ENCODE assay signal across 35 cellular contexts in genomic region chr3:101081446-101081845, GRCh38.
"Had no signal": no experiment of that assay in that cellular context is flagged by ENCODE, and none has a peak within 500 bp of the region (broad histone marks: within the 10 kb centered on the region; RNA-seq: fewer than 3 reads in every experiment).

No MANE protein-coding gene starts in this region.

- H3K27me3 ChIP-seq: adrenal gland, body of pancreas, brain microvascular endothelial cell, breast epithelium had no signal

- H3K4me3 Mint-ChIP-seq: activated B cell treated with CpG ODN at 0.5 μM for 24 hours; activated CD4-positive, alpha-beta memory T cell treated with anti-CD3 and anti-CD28 coated beads for 36 hours; activated CD4-positive, alpha-beta T cell treated with anti-CD3 and anti-CD28 coated beads, Interleukin-2, amount 10 ng/mL, durations not matched to agents 24 days and 14 days; activated CD8-positive, alpha-beta T cell treated with anti-CD3 and anti-CD28 coated beads for 36 hours; activated naive CD4-positive, alpha-beta T cell treated with anti-CD3 and anti-CD28 coated beads for 36 hours; activated naive CD8-positive, alpha-beta T cell treated with anti-CD3 and anti-CD28 coated beads for 36 hours; activated T-cell treated with anti-CD3 and anti-CD28 coated beads, Interleukin-2, amount 50 U/mL, for 4 hours; activated T-cell treated with anti-CD3 and anti-CD28 coated beads, Interleukin-2, amount 50 U/mL, for 72 hours; activated T-helper 1 cell treated with anti-CD3 and anti-CD28 coated beads, Interleukin-12 subunit alpha, Interleukin-12 subunit beta, Interleukin-2, Interleukin-4 antibody, amounts not matched to agents 30 ng/mL and 10 ng/mL and 1 ng/mL, durations not matched to agents 14 hours and 24 hours and 36 hours; activated T-helper 17 cell treated with anti-CD3 and anti-CD28 coated beads, Interleukin-2, amount 50 U/mL, for 72 hours; T-helper 1 cell treated with Interleukin-12 subunit alpha and Interleukin-12 subunit beta and Interleukin-4 antibody, amounts not matched to agents 30 μg/mL and 1 μg/mL, for 36 hours; T-helper 2 cell treated with Interferon-gamma antibody and Interleukin-4, amounts not matched to agents 5 μg/mL and 100 μg/mL, for 36 hours had no signal

- H3K27ac Mint-ChIP-seq: activated B cell treated with CpG ODN at 0.5 μM for 24 hours; activated CD4-positive, alpha-beta memory T cell treated with anti-CD3 and anti-CD28 coated beads for 36 hours; activated CD4-positive, alpha-beta T cell treated with anti-CD3 and anti-CD28 coated beads, Interleukin-2, amount 10 ng/mL, durations not matched to agents 24 days and 14 days; activated CD8-positive, alpha-beta T cell treated with anti-CD3 and anti-CD28 coated beads for 36 hours; activated naive CD4-positive, alpha-beta T cell treated with anti-CD3 and anti-CD28 coated beads for 36 hours; activated naive CD4-positive, alpha-beta T cell treated with anti-CD3 and anti-CD28 coated beads, Interleukin-2, amount 50 U/mL, for 72 hours; activated naive CD8-positive, alpha-beta T cell treated with anti-CD3 and anti-CD28 coated beads for 36 hours; activated T-cell treated with anti-CD3 and anti-CD28 coated beads, Interleukin-2, amount 50 U/mL, for 72 hours; activated T-helper 1 cell treated with anti-CD3 and anti-CD28 coated beads, Interleukin-12 subunit alpha, Interleukin-12 subunit beta, Interleukin-2, Interleukin-4 antibody, amounts not matched to agents 30 ng/mL and 10 ng/mL and 1 ng/mL, durations not matched to agents 14 hours and 24 hours and 36 hours; activated T-helper 17 cell treated with anti-CD3 and anti-CD28 coated beads, Interleukin-2, amount 50 U/mL, for 72 hours; T-helper 1 cell treated with Interleukin-12 subunit alpha and Interleukin-12 subunit beta and Interleukin-4 antibody, amounts not matched to agents 30 μg/mL and 1 μg/mL, for 36 hours; T-helper 2 cell treated with Interferon-gamma antibody and Interleukin-4, amounts not matched to agents 5 μg/mL and 100 μg/mL, for 36 hours had no signal

- ATAC-seq: activated CD8-positive, alpha-beta T cell treated with anti-CD3 and anti-CD28 coated beads for 36 hours; activated naive CD4-positive, alpha-beta T cell treated with anti-CD3 and anti-CD28 coated beads, Interleukin-2, amount 50 U/mL, for 72 hours; activated T-cell treated with anti-CD3 and anti-CD28 coated beads, Interleukin-2, amount 50 U/mL, for 4 hours; activated T-cell treated with anti-CD3 and anti-CD28 coated beads, Interleukin-2, amount 50 U/mL, for 72 hours; activated T-helper 17 cell treated with anti-CD3 and anti-CD28 coated beads, Interleukin-2, amount 50 U/mL, for 72 hours; body of pancreas had no signal

- H3K36me3 Mint-ChIP-seq: activated CD4-positive, alpha-beta memory T cell treated with anti-CD3 and anti-CD28 coated beads for 36 hours; activated naive CD4-positive, alpha-beta T cell treated with anti-CD3 and anti-CD28 coated beads, Interleukin-2, amount 50 U/mL, for 72 hours; activated naive CD8-positive, alpha-beta T cell treated with anti-CD3 and anti-CD28 coated beads for 36 hours had no signal

- DNase-seq: activated B cell treated with CpG ODN at 0.5 μM for 24 hours; activated CD4-positive, alpha-beta memory T cell treated with anti-CD3 and anti-CD28 coated beads for 36 hours; activated CD4-positive, alpha-beta T cell treated with anti-CD3 and anti-CD28 coated beads for 4 hours; activated CD4-positive, alpha-beta T cell treated with anti-CD3 and anti-CD28 coated beads, Interleukin-2, amount 10 ng/mL, durations not matched to agents 24 days and 14 days; activated CD4-positive, alpha-beta T cell treated with anti-CD3 and anti-CD28 coated beads, Interleukin-2, amount 50 U/mL, for 1 hour; activated CD4-positive, alpha-beta T cell treated with anti-CD3 and anti-CD28 coated beads, Interleukin-2, amount 50 U/mL, for 4 hours; activated CD4-positive, CD25-positive, alpha-beta regulatory T cell treated with anti-CD3 and anti-CD28 coated beads, Interleukin-2, amount 50 U/mL, for 72 hours; activated CD8-positive, alpha-beta memory T cell treated with anti-CD3 and anti-CD28 coated beads, Interleukin-2, amount 50 U/mL, for 4 hours; activated CD8-positive, alpha-beta T cell treated with anti-CD3 and anti-CD28 coated beads for 36 hours; activated effector memory CD4-positive, alpha-beta T cell treated with anti-CD3 and anti-CD28 coated beads, Interleukin-2, amount 50 U/mL, for 16 hours; activated gamma-delta T cell treated with Interleukin-2 at 50 U/mL for 16 hours; activated naive CD4-positive, alpha-beta T cell; activated naive CD4-positive, alpha-beta T cell treated with anti-CD3 and anti-CD28 coated beads for 36 hours; activated naive CD4-positive, alpha-beta T cell treated with anti-CD3 and anti-CD28 coated beads, Interleukin-2, amount 50 U/mL, for 16 hours; activated naive CD8-positive, alpha-beta T cell treated with anti-CD3 and anti-CD28 coated beads for 36 hours; activated T-cell treated with anti-CD3 and anti-CD28 coated beads for 4 hours; activated T-cell treated with anti-CD3 and anti-CD28 coated beads, Interleukin-2, amount 50 U/mL, for 1 hour; activated T-cell treated with anti-CD3 and anti-CD28 coated beads, Interleukin-2, amount 50 U/mL, for 4 hours; activated T-cell treated with anti-CD3 and anti-CD28 coated beads, Interleukin-2, amount 50 U/mL, for 72 hours; adrenal gland; amniotic stem cell; aorta; body of pancreas; brain microvascular endothelial cell; central memory CD4-positive, alpha-beta T cell; T-helper 1 cell; T-helper 2 cell; T-helper 9 cell had no signal

- H3K36me3 ChIP-seq: adrenal gland, brain microvascular endothelial cell, breast epithelium had no signal

- H3K4me1 ChIP-seq: body of pancreas, breast epithelium had no signal

- H3K27ac ChIP-seq: adrenal gland, body of pancreas, brain microvascular endothelial cell, breast epithelium, VCaP had no signal

- H3K4me3 ChIP-seq: adrenal gland, body of pancreas, breast epithelium had no signal

- H3K4me1 Mint-ChIP-seq: activated B cell treated with CpG ODN at 0.5 μM for 24 hours; activated CD4-positive, alpha-beta T cell treated with anti-CD3 and anti-CD28 coated beads, Interleukin-2, amount 10 ng/mL, durations not matched to agents 24 days and 14 days; activated naive CD8-positive, alpha-beta T cell treated with anti-CD3 and anti-CD28 coated beads for 36 hours; activated T-helper 17 cell treated with anti-CD3 and anti-CD28 coated beads, Interleukin-2, amount 50 U/mL, for 72 hours had no signal

- H3K9me3 Mint-ChIP-seq: activated B cell treated with CpG ODN at 0.5 μM for 24 hours; activated CD4-positive, alpha-beta memory T cell treated with anti-CD3 and anti-CD28 coated beads for 36 hours; activated CD4-positive, alpha-beta T cell treated with anti-CD3 and anti-CD28 coated beads, Interleukin-2, amount 10 ng/mL, durations not matched to agents 24 days and 14 days; activated naive CD4-positive, alpha-beta T cell treated with anti-CD3 and anti-CD28 coated beads for 36 hours; activated naive CD4-positive, alpha-beta T cell treated with anti-CD3 and anti-CD28 coated beads, Interleukin-2, amount 50 U/mL, for 72 hours; activated naive CD8-positive, alpha-beta T cell treated with anti-CD3 and anti-CD28 coated beads for 36 hours; activated T-cell treated with anti-CD3 and anti-CD28 coated beads, Interleukin-2, amount 50 U/mL, for 4 hours; activated T-cell treated with anti-CD3 and anti-CD28 coated beads, Interleukin-2, amount 50 U/mL, for 72 hours; activated T-helper 1 cell treated with anti-CD3 and anti-CD28 coated beads, Interleukin-12 subunit alpha, Interleukin-12 subunit beta, Interleukin-2, Interleukin-4 antibody, amounts not matched to agents 30 ng/mL and 10 ng/mL and 1 ng/mL, durations not matched to agents 14 hours and 24 hours and 36 hours; activated T-helper 17 cell treated with anti-CD3 and anti-CD28 coated beads, Interleukin-2, amount 50 U/mL, for 72 hours; T-helper 1 cell treated with Interleukin-12 subunit alpha and Interleukin-12 subunit beta and Interleukin-4 antibody, amounts not matched to agents 30 μg/mL and 1 μg/mL, for 36 hours; T-helper 2 cell treated with Interferon-gamma antibody and Interleukin-4, amounts not matched to agents 5 μg/mL and 100 μg/mL, for 36 hours had no signal

- H3K9me3 ChIP-seq: adrenal gland, body of pancreas, breast epithelium had no signal
